In genomic region chr11:68003846-68004550, GRCh38 we compare ENCODE assay signal across 8 cellular contexts. TPM values are rescaled to one million over a fixed set of nuclear protein-coding genes. Genes with fewer than 3 reads are reported as not detected.
DNase-seq lines count a peak whose midpoint lies in the region; ATAC-seq and TF ChIP-seq lines count a peak whose summit lies in the region.

A gene with protein sequence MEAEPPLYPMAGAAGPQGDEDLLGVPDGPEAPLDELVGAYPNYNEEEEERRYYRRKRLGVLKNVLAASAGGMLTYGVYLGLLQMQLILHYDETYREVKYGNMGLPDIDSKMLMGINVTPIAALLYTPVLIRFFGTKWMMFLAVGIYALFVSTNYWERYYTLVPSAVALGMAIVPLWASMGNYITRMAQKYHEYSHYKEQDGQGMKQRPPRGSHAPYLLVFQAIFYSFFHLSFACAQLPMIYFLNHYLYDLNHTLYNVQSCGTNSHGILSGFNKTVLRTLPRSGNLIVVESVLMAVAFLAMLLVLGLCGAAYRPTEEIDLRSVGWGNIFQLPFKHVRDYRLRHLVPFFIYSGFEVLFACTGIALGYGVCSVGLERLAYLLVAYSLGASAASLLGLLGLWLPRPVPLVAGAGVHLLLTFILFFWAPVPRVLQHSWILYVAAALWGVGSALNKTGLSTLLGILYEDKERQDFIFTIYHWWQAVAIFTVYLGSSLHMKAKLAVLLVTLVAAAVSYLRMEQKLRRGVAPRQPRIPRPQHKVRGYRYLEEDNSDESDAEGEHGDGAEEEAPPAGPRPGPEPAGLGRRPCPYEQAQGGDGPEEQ (minus strand): TSS chr11:68004097. CDS start chr11:68004043, 54 bp downstream.

- no peak for TF ChIP-seq CTCF in sigmoid colon (IDR thresholded peaks at IDR 0.05)

- no peak for TF ChIP-seq POLR2A in sigmoid colon (IDR thresholded peaks at IDR 0.05)

- intact Hi-C loops in sigmoid colon (cut with DNase I), result loop anchor here (10.0 kb wide), 1 partner anchor 201 kb away; no protein-coding TSS in a partner anchor

- H3K4me1 ChIP-seq in sigmoid colon, result peaks cover 0 to 18% (median 13%) of the 10 kb centered on the region in 4 donors

- peak; percentile 91 for DNase-seq in COLO668 (lab: John Stamatoyannopoulos, UW; ENCODE audit: unreplicated experiment)
- DNase-seq in Kasumi-1 (lab: John Stamatoyannopoulos, UW), result peak; percentile 57 to 78
- peak; percentile 61 for DNase-seq in amniotic epithelial cell (ENCODE audit: low read depth)
- DNase-seq in hepatic stellate cell (ENCODE audit: low spot score), result peak; percentile 84
- DNase-seq in sigmoid colon, result peak; percentile 94

- peak within 1 kb of the TSS; percentile 56 to 79 (median 76) for H3K27ac ChIP-seq in sigmoid colon

- no peaks in the 10 kb centered on the region for H3K9me3 ChIP-seq in sigmoid colon

- no peaks in the 10 kb centered on the region for H3K27me3 Mint-ChIP-seq in T-helper 1 cell treated with Interleukin-12 subunit alpha and Interleukin-12 subunit beta and Interleukin-4 antibody, amounts not matched to agents 30 μg/mL and 1 μg/mL, for 36 hours (ENCODE audit: low read depth)

- H3K27ac Mint-ChIP-seq in T-helper 1 cell treated with Interleukin-12 subunit alpha and Interleukin-12 subunit beta and Interleukin-4 antibody, amounts not matched to agents 30 μg/mL and 1 μg/mL, for 36 hours, result peak within 1 kb of the TSS; percentile 81

- H3K36me3 ChIP-seq in sigmoid colon, result no peaks in the 10 kb centered on the region

- peaks cover 2% of the 10 kb centered on the region for H3K36me3 Mint-ChIP-seq in T-helper 1 cell treated with Interleukin-12 subunit alpha and Interleukin-12 subunit beta and Interleukin-4 antibody, amounts not matched to agents 30 μg/mL and 1 μg/mL, for 36 hours (ENCODE audit: low read depth)

- no peak for TF ChIP-seq EP300 in sigmoid colon (IDR thresholded peaks at IDR 0.05)

- H3K4me3 Mint-ChIP-seq in T-helper 1 cell treated with Interleukin-12 subunit alpha and Interleukin-12 subunit beta and Interleukin-4 antibody, amounts not matched to agents 30 μg/mL and 1 μg/mL, for 36 hours, result peak within 1 kb of the TSS; percentile 89

- ATAC-seq in GM21381 (IDR thresholded peaks at IDR 0.05; ENCODE audit: unreplicated experiment) (peak; percentile 58), HG03025 (IDR thresholded peaks at IDR 0.05; ENCODE audit: low FRiP score, unreplicated experiment) (no peak)

- WGBS in sigmoid colon, 2 donors, result 2 to 4% methylated on average over 64 of the region's 64 CpGs

- H3K27me3 ChIP-seq in sigmoid colon, result no peaks in the 10 kb centered on the region

- no peaks in the 10 kb centered on the region for H3K9me3 Mint-ChIP-seq in T-helper 1 cell treated with Interleukin-12 subunit alpha and Interleukin-12 subunit beta and Interleukin-4 antibody, amounts not matched to agents 30 μg/mL and 1 μg/mL, for 36 hours

- H3K4me3 ChIP-seq in sigmoid colon, result peak within 1 kb of the TSS; percentile 39 to 81 (median 68)

- peaks cover 16% of the 10 kb centered on the region for H3K4me1 Mint-ChIP-seq in T-helper 1 cell treated with Interleukin-12 subunit alpha and Interleukin-12 subunit beta and Interleukin-4 antibody, amounts not matched to agents 30 μg/mL and 1 μg/mL, for 36 hours (ENCODE audit: low read depth)

RNA-seq across cellular contexts. Expression of the gene that starts here (rescaled TPM):
- total RNA-seq in sigmoid colon, result 10 to 100 TPM; 24.7 to 27.6 (median 25.6) TPM
- 10 to 100 TPM; 11.4 to 52.7 (median 11.6) TPM for polyA plus RNA-seq in sigmoid colon
